Comparison of ENCODE assay signal across 11 cellular contexts in the genomic region with DNA sequence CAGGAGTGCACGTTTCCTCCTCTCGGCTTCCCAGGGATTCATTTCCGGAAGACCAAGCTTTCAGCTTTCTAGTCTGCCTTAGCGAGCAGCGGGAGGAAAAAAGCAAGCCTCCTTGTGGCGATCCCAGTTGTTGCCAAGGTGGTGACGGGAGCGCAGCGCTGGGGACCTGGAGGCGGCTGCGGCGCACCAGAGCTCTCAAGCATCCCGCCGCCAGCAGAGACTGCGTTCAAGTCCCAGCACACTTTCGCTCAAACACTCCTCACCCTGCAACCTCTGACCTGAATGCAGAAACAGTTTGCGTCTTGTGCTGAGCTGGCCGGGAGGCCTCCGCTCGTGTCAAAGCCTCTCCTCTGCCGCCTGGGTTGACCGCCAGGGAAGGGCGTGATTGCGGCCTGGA. TPM values are rescaled to one million over a fixed set of nuclear protein-coding genes. Genes with fewer than 3 reads are reported as not detected.
DNase-seq lines count a peak whose midpoint lies in the region; ATAC-seq, FAIRE-seq and TF ChIP-seq lines count a peak whose summit lies in the region.
"Had no signal": no experiment of that assay in that cellular context is flagged by ENCODE, and none has a peak within 500 bp of the region (broad histone marks: within the 10 kb centered on the region; RNA-seq: fewer than 3 reads in every experiment).

No MANE protein-coding gene starts in this region.

- DNase-seq in AG04450 (ENCODE audit: low read depth, low spot score): no peak
- peak; percentile 80 for DNase-seq in H9
- DNase-seq in astrocyte (ENCODE audit: low read depth): no peak
- peak; percentile 66 for DNase-seq in iPS-NIHi11 (ENCODE audit: low spot score)
- no peak for DNase-seq in SIG-M5 (lab: John Stamatoyannopoulos, UW)
- no peak for DNase-seq in OCI-M2 (lab: John Stamatoyannopoulos, UW; ENCODE audit: unreplicated experiment)
- DNase-seq: activated CD8-positive, alpha-beta memory T cell treated with anti-CD3 and anti-CD28 coated beads, Interleukin-2, amount 10 ng/mL, durations not matched to agents 7 days and 5 days; stimulated activated CD4-positive, alpha-beta T cell treated with anti-CD3 and anti-CD28 coated beads, Interleukin-1b, Interleukin-23, amount 100 ng/mL, for 48 hours had no signal

- H3K27ac ChIP-seq in AG04450 (ENCODE audit: low read depth, low read length) (no peak overlapping the region), H9 (ENCODE audit: insufficient read length, low read depth, low read length) (no peak overlapping the region), astrocyte (ENCODE audit: low read depth, low read length) (no peak overlapping the region)

- H4K20me1 ChIP-seq in H9 (ENCODE audit: control insufficient read depth, insufficient read depth, insufficient read length) (no peaks in the 10 kb centered on the region), astrocyte (ENCODE audit: insufficient read depth, low read length) (no peaks in the 10 kb centered on the region)

- H4K5ac ChIP-seq in H9 (ENCODE audit: insufficient read length, low read depth, low read length): no peak overlapping the region

- POLR2A ChIA-PET in AG04450 (lab: Yijun Ruan, JAX): no interaction called here

- peak overlapping the region; percentile 61 to 80 for H3K4me3 Mint-ChIP-seq in H9
- H3K4me3 Mint-ChIP-seq in astrocyte (ENCODE audit: unreplicated experiment): no peak overlapping the region
- H3K4me3 Mint-ChIP-seq: activated CD8-positive, alpha-beta memory T cell treated with anti-CD3 and anti-CD28 coated beads, Interleukin-2, amount 10 ng/mL, durations not matched to agents 7 days and 5 days; memory B cell had no signal

- H3K23me2 ChIP-seq in H9 (ENCODE audit: insufficient read length, low read depth, low read length, poor library complexity, severe bottlenecking): peaks cover 5% of the 10 kb centered on the region

- H4K91ac ChIP-seq in H9 (ENCODE audit: insufficient read length, low read depth, low read length): no peak overlapping the region

- no peak overlapping the region for H3K14ac ChIP-seq in H9 (ENCODE audit: insufficient read depth, low read length)

- H3K79me1 ChIP-seq in H9 (ENCODE audit: insufficient read depth, low read depth, low read length, poor library complexity, severe bottlenecking): no peaks in the 10 kb centered on the region

- H3K36me3 Mint-ChIP-seq in H9 (ENCODE audit: insufficient read depth in 1 of 3, low read depth in 3 of 3) (no peaks in the 10 kb centered on the region; a peak in 1 of 7 replicates), astrocyte (ENCODE audit: low read depth, unreplicated experiment) (no peaks in the 10 kb centered on the region)
- H3K36me3 Mint-ChIP-seq: activated CD8-positive, alpha-beta memory T cell treated with anti-CD3 and anti-CD28 coated beads, Interleukin-2, amount 10 ng/mL, durations not matched to agents 7 days and 5 days had no signal

- no peak for FAIRE-seq in astrocyte (lab: Jason Lieb, UNC)

- no peak overlapping the region for H3K4me3 ChIP-seq in AG04450 (ENCODE audit: low read depth, low read length)
- no peak overlapping the region for H3K4me3 ChIP-seq in astrocyte (ENCODE audit: insufficient read depth, low read depth, low read length)

- peaks cover 33 to 62% of the 10 kb centered on the region in 2 experiments for H3K4me1 Mint-ChIP-seq in H9
- peaks cover 1% of the 10 kb centered on the region for H3K4me1 Mint-ChIP-seq in astrocyte (ENCODE audit: low read depth, unreplicated experiment)

- H2AK5ac ChIP-seq in H9 (ENCODE audit: insufficient read length, low read length): no peak overlapping the region

- H3K9me3 Mint-ChIP-seq in H9 (peaks cover 0 to 3% of the 10 kb centered on the region in 2 experiments; a peak in 2 of 5 replicates), astrocyte (ENCODE audit: unreplicated experiment) (peaks cover 19% of the 10 kb centered on the region)
- H3K9me3 Mint-ChIP-seq: memory B cell had no signal

- H3K27ac Mint-ChIP-seq in H9 (no peak overlapping the region), astrocyte (ENCODE audit: unreplicated experiment) (no peak overlapping the region)
- H3K27ac Mint-ChIP-seq: activated CD8-positive, alpha-beta memory T cell treated with anti-CD3 and anti-CD28 coated beads, Interleukin-2, amount 10 ng/mL, durations not matched to agents 7 days and 5 days; memory B cell had no signal

- no peaks in the 10 kb centered on the region for H3K36me3 ChIP-seq in astrocyte (ENCODE audit: insufficient read depth, low read length)

- no peak overlapping the region for H2BK20ac ChIP-seq in H9 (ENCODE audit: low read depth, low read length, poor library complexity, severe bottlenecking)

- H3K4me1 ChIP-seq in H9 (ENCODE audit: insufficient read depth, low read length) (no peaks in the 10 kb centered on the region), astrocyte (ENCODE audit: insufficient read depth, low read length) (no peaks in the 10 kb centered on the region)

- no peak overlapping the region for H3T11ph ChIP-seq in H9 (ENCODE audit: low read length)

- no peak overlapping the region for H2BK120ac ChIP-seq in H9 (ENCODE audit: low read depth, low read length, poor library complexity, severe bottlenecking)

- ATAC-seq in GM18511 (IDR thresholded peaks at IDR 0.05; ENCODE audit: unreplicated experiment) (no peak), GM21528 (IDR thresholded peaks at IDR 0.05; ENCODE audit: low FRiP score, unreplicated experiment) (no peak)
- ATAC-seq: activated CD8-positive, alpha-beta memory T cell treated with anti-CD3 and anti-CD28 coated beads, Interleukin-2, amount 10 ng/mL, durations not matched to agents 7 days and 5 days had no signal

- CTCF ChIA-PET in AG04450 (lab: Charles Lee): interaction anchor here (1.9 kb wide), 1 partner anchor 265 kb away, joined by 4 read pairs; no protein-coding TSS in a partner anchor

- no peak overlapping the region for H3K18ac ChIP-seq in H9 (ENCODE audit: insufficient read length, low read depth, low read length)

- WGBS in H9 (ENCODE audit: extremely low coverage, insufficient read length, low lambda C conversion rate): no CpG with 5 or more reads among the region's 24 CpGs

- H3K79me2 ChIP-seq in H9 (ENCODE audit: insufficient read depth, low read length) (no peaks in the 10 kb centered on the region), astrocyte (ENCODE audit: insufficient read depth, low read length) (no peaks in the 10 kb centered on the region)

- TF ChIP-seq CTCF in AG04450 (IDR thresholded peaks at IDR 0.05; ENCODE audit: low read depth, low read length) (peak; percentile 35), H9 (conservative IDR thresholded peaks at IDR 0.05) (peak; percentile 67), astrocyte (IDR thresholded peaks at IDR 0.05; ENCODE audit: insufficient read depth, low read depth, low read length) (no peak)

- H3K9ac ChIP-seq in H9 (ENCODE audit: extremely low read depth, insufficient read length, low read length): no peak overlapping the region
- H3K9ac ChIP-seq in astrocyte (ENCODE audit: low read length): no peak overlapping the region

- H3K27me3 ChIP-seq in AG04450 (ENCODE audit: control insufficient read depth, insufficient read depth, low read length) (peaks cover 60% of the 10 kb centered on the region), H9 (ENCODE audit: insufficient read depth, low read length) (peaks cover 85% of the 10 kb centered on the region), astrocyte (ENCODE audit: insufficient read depth, low read length) (peaks cover 57% of the 10 kb centered on the region)

- H3K56ac ChIP-seq in H9 (ENCODE audit: insufficient read length, low read depth, low read length): no peak overlapping the region

- H2BK5ac ChIP-seq in H9 (ENCODE audit: insufficient read length, low read length): no peak overlapping the region

- H2AFZ ChIP-seq in H9 (ENCODE audit: low read length) (no peak overlapping the region), astrocyte (ENCODE audit: low read depth, low read length) (no peak overlapping the region)

- no peak overlapping the region for H2BK12ac ChIP-seq in H9 (ENCODE audit: insufficient read length, low read depth, low read length)

- peak overlapping the region; percentile 54 for H3K4me2 ChIP-seq in H9 (ENCODE audit: insufficient read depth, insufficient read length, low read length)
- peak overlapping the region; percentile 46 for H3K4me2 ChIP-seq in astrocyte (ENCODE audit: low read length)

- H3K27me3 Mint-ChIP-seq in H9 (ENCODE audit: low read depth): peaks cover 100% of the 10 kb centered on the region
- H3K27me3 Mint-ChIP-seq in astrocyte (ENCODE audit: low read depth, unreplicated experiment): peaks cover 81% of the 10 kb centered on the region

- no peak overlapping the region for H4K8ac ChIP-seq in H9 (replicated peaks; ENCODE audit: insufficient read length, low read depth, low read length)

- no peak overlapping the region for H3K4ac ChIP-seq in H9 (ENCODE audit: low read depth, low read length)

- no peak overlapping the region for H2BK15ac ChIP-seq in H9 (ENCODE audit: low read depth, low read length)

- H3K9me3 ChIP-seq in AG04450 (ENCODE audit: control insufficient read depth, insufficient read depth, low read length) (peaks cover 6% of the 10 kb centered on the region), H9 (ENCODE audit: control insufficient read depth, low read depth, low read length) (no peaks in the 10 kb centered on the region), astrocyte (ENCODE audit: insufficient read depth, low read depth, low read length) (no peaks in the 10 kb centered on the region)

- H3K23ac ChIP-seq in H9 (ENCODE audit: insufficient read length, low read depth, low read length): no peak overlapping the region

RNA-seq across cellular contexts. Expression of gene GSX1, which starts 4.9 kb away (rescaled TPM):
- polyA plus RNA-seq in AG04450 (2011; rRNA removed): not detected in 2 replicates
- not detected in 2 replicates for polyA minus RNA-seq in AG04450 (2011; rRNA and poly(A)+ RNA removed)
- total RNA-seq in H9 (2021): not detected in 2 replicates
- total RNA-seq in astrocyte: not detected in 2 replicates
- total RNA-seq: activated CD8-positive, alpha-beta memory T cell treated with anti-CD3 and anti-CD28 coated beads, Interleukin-2, amount 10 ng/mL, durations not matched to agents 7 days and 5 days had no signal

Comparison
In these comparisons a context has a peak if more than half of its experiments do, and no peak if none do; other contexts are left out.
1. DNase-seq: peak in H9 (single experiment) and iPS-NIHi11 (single experiment); none in AG04450 (single experiment), astrocyte (single experiment), SIG-M5 (single experiment) and OCI-M2 (single experiment).